8 cellular contexts compared by ENCODE assay signal in the genomic region with DNA sequence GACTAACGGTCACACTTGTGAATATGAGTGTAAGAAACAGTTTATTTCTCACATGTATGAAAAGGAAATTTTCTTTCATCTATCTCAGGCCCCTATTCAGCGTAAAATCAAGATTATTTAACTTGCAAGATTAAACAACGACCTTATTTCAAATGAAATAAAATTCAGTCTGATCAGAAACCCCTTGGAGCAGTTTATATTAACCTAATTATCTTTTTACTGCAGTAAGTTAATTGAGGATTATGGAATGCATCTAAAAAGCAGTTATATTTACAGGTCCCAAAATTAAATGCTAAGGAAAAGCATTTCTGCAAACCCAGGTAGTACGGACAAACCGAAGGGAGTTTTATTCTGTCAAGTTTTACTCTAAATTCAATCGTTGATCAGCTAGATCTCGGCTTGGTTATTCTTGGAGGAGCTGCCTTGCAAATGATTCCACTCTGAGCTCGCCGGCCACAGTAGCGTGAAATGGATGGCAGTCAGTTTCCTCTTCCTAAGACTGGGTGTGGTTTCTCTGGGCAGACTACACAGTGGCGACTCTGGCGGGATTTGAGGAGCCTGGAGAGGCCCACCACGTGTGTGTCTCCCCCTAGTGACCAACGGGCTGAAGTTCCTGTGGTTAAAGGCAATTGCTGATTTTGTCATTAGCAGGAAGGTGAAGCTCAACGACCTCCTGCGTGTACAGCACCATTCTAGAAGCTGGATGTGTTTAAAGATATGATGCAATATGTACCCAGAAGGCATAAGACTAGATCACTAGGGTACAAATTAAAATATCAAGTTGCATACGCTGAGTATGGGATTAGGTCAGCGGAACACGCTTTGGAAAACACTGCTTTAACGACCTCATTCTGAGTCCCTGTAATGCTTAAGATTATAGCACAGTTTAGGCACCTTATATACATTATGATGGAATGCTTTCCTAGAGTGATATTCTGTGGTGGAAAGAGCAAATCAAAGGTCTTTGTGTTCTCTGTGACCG. TPM values are rescaled to one million over a fixed set of nuclear protein-coding genes. Genes with fewer than 3 reads are reported as not detected.
A peak's percentile ranks its signal among the peaks of the same experiment; 100 is the strongest.
DNase-seq lines count a peak whose midpoint lies in the region; ATAC-seq and TF ChIP-seq lines count a peak whose summit lies in the region.

No MANE protein-coding gene starts in this region.

- H3K36me3 Mint-ChIP-seq in WTC11, result no peaks in the 10 kb centered on the region

- no peaks in the 10 kb centered on the region for H3K9me3 Mint-ChIP-seq in WTC11

- peak overlapping the region; percentile 77 for H3K4me3 Mint-ChIP-seq in WTC11

- peaks cover 9% of the 10 kb centered on the region; the same call in 1 of the 2 replicates for H3K27me3 Mint-ChIP-seq in WTC11 (ENCODE audit: low read depth)

- peak; percentile 88 for DNase-seq in AG08396 (ENCODE audit: low spot score)
- peak; percentile 94 for DNase-seq in NCI-H2171 treated with DMSO at 0.1 percent for 48 hours (lab: John Stamatoyannopoulos, UW)
- DNase-seq in WTC11 (ENCODE audit: low spot score), result peak; percentile 88
- peak; percentile 96 for DNase-seq in cerebellar cortex (ENCODE audit: low spot score)
- DNase-seq in islet precursor cell, result peak; percentile 97
- DNase-seq in stimulated activated CD4-positive, alpha-beta T cell treated with anti-CD3 and anti-CD28 coated beads, Interleukin-12 subunit alpha, Interleukin-12 subunit beta, amount 100 ng/mL, for 48 hours (ENCODE audit: low read depth in 2 of 3, low spot score in 1 of 3), result peak; percentile 76 to 79 (median 77)

- ATAC-seq in GM18868 (IDR thresholded peaks at IDR 0.05; ENCODE audit: unreplicated experiment) (peak; percentile 80), HG03108 (IDR thresholded peaks at IDR 0.05; ENCODE audit: unreplicated experiment) (peak; percentile 79), WTC11 (peak; percentile 88)

- peaks cover 13% of the 10 kb centered on the region for H3K4me1 Mint-ChIP-seq in WTC11

- POLR2A ChIA-PET in WTC11 (lab: Charles Lee), result interaction anchor here (0.7 to 2.0 kb wide), 5 partner anchors 21 to 345 kb away, joined by 3 to 20 read pairs (median 3); a partner anchor contains a TSS

- peak; percentile 84 for TF ChIP-seq CTCF in WTC11 (IDR thresholded peaks at IDR 0.05)

- CTCF ChIA-PET in WTC11 (lab: Charles Lee), result interaction anchor here (0.6 to 2.7 kb wide), 55 partner anchors 8 to 642 kb away, joined by 3 to 55 read pairs (median 3); a partner anchor contains a TSS

- peak overlapping the region; percentile 92 for H3K27ac Mint-ChIP-seq in WTC11

TF ChIP-seq in WTC11, 78 proteins besides CTCF, POLR2A, EP300 and RAD21:
- peak; percentile 83 for TF ChIP-seq GABPB1 (CRISPR knock-in tag; IDR thresholded peaks at IDR 0.05)
- TF ChIP-seq SMAD4 (CRISPR knock-in tag; IDR thresholded peaks at IDR 0.05), result no peak

RNA-seq across cellular contexts. Expression of a gene that starts 36.4 kb away (rescaled TPM):
- total RNA-seq in WTC11 (2021), result 55.4 to 57.6 TPM (median 55.4 TPM) in 3 replicates

RNA-seq across cellular contexts. Expression of a gene that starts 36.6 kb away (rescaled TPM):
- total RNA-seq in WTC11 (2021), result 2.5 to 6.8 TPM (median 4.4 TPM) in 3 replicates

Comparison
In these comparisons a context has a peak if more than half of its experiments do, and no peak if none do; other contexts are left out.
1. Peak in every context shown above with its lines: DNase-seq and ATAC-seq.